22 cellular contexts compared by ENCODE assay signal in the genomic region with DNA sequence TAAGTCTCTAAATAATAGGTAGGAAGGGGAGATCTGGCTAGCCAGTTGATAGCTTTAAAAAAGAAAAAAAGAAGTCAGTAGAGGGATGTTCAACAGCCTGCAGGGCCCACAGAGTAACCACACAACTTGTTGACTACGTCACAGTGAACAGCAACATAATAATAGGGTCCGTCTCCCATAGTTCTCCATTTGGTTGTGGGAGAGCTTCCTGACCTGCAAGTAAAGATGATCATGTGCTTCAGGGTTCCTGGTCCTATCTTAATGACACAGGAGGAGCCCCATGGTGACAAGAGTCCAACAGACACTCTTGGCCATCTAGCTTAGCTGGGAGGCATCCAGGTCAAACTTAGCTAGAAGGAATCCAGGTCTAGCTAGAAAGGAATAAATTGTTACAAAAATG.
"Had no signal": no experiment of that assay in that cellular context is flagged by ENCODE, and none has a peak within 500 bp of the region (broad histone marks: within the 10 kb centered on the region; RNA-seq: fewer than 3 reads in every experiment).

No MANE protein-coding gene starts in this region.

- DNase-seq: activated CD4-positive, alpha-beta memory T cell treated with anti-CD3 and anti-CD28 coated beads, Interleukin-2, amount 10 ng/mL, durations not matched to agents 7 days and 5 days; activated CD4-positive, alpha-beta T cell treated with anti-CD3 and anti-CD28 coated beads for 36 hours; activated CD4-positive, alpha-beta T cell treated with anti-CD3 and anti-CD28 coated beads, Interleukin-2, amount 50 U/mL, for 1 hour; activated gamma-delta T cell treated with Interleukin-2 at 50 U/mL for 16 hours; activated naive CD4-positive, alpha-beta T cell treated with anti-CD3 and anti-CD28 coated beads, Interleukin-2, amount 10 ng/mL, durations not matched to agents 7 days and 5 days; activated naive CD8-positive, alpha-beta T cell treated with anti-CD3 and anti-CD28 coated beads for 36 hours; activated T-cell treated with anti-CD3 and anti-CD28 coated beads, Interleukin-2, amount 50 U/mL, for 72 hours; brain microvascular endothelial cell; MM.1S; NCI-H1694 treated with DMSO at 0.1 percent for 48 hours; NCI-H2029 treated with DMSO at 0.1 percent for 48 hours; NCI-H446; NCI-H524; NK-92 treated with Interleukin-12 subunit alpha and Interleukin-12 subunit beta, amount 100 ng/mL, for 24 hours; OCI-M1; RPMI8226; T-cell; T-helper 2 cell; T1000; WERI-Rb-1 had no signal

- ATAC-seq: activated CD4-positive, alpha-beta T cell treated with anti-CD3 and anti-CD28 coated beads for 36 hours; activated T-cell treated with anti-CD3 and anti-CD28 coated beads, Interleukin-2, amount 50 U/mL, for 72 hours; Panc1; Right ventricle myocardium inferior; T-cell had no signal
